ENCODE assay signal across 8 cellular contexts in the genomic region with DNA sequence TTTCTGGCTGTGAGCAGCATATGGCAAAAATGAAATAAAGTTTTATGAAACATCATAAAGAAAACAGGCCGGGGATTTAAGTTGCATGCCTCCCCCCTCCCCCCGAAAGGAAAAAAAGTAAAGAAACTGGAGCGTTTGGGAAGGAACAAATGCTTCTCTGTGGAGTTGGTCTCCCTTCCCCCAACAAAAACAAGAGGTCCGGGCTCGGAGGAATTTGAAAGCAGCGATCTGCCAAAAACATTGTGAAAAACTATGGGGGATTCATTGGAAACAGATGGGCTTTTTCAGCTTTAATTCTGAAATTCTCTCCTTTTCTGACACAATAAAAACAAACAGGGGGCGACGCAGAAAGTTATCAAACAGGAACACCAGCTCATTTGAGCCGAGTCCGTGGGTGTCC. TPM values are rescaled to one million over a fixed set of nuclear protein-coding genes. Genes with fewer than 3 reads are reported as not detected.
DNase-seq lines count a peak whose midpoint lies in the region; ATAC-seq, FAIRE-seq and TF ChIP-seq lines count a peak whose summit lies in the region.

No MANE protein-coding gene starts in this region.

- H4K91ac ChIP-seq in H1 (replicated peaks; ENCODE audit: insufficient read length, low read length), result no peak overlapping the region

- H3K27me3 ChIP-seq in KMS-11 (ENCODE audit: insufficient read depth, low read depth) (peaks cover 4% of the 10 kb centered on the region; the same call in 1 of the 2 replicates), H1 (replicated peaks in 1 of 4; ENCODE audit: control insufficient read depth in 3 of 4, extremely low read depth in 1 of 4, insufficient read depth in 3 of 4, low read length in 3 of 4) (peaks cover 0 to 8% (median 7%) of the 10 kb centered on the region in 4 experiments; a peak in 5 of 7 replicates)

- H4K8ac ChIP-seq in H1 (ENCODE audit: extremely low read depth, insufficient read depth, low read length), result no peak overlapping the region

- H4K5ac ChIP-seq in H1 (ENCODE audit: insufficient read length, low read depth, low read length), result peak overlapping the region; percentile 19

- H3K14ac ChIP-seq in H1 (ENCODE audit: insufficient read length), result no peak overlapping the region

- H2BK120ac ChIP-seq in H1 (replicated peaks; ENCODE audit: low read depth, low read length), result no peak overlapping the region

- ATAC-seq in A549 (no peak), naive B cell (ENCODE audit: low read depth in 2 of 2) (no peak), GM21528 (IDR thresholded peaks at IDR 0.05; ENCODE audit: low FRiP score, unreplicated experiment) (no peak), HG02642 (IDR thresholded peaks at IDR 0.05; ENCODE audit: poor library complexity, unreplicated experiment) (no peak)

- H3K79me1 ChIP-seq in H1 (ENCODE audit: low read depth, low read length), result peaks cover 16% of the 10 kb centered on the region

- H3K9ac ChIP-seq in KMS-11 (no peak overlapping the region), H1 (replicated peaks in 1 of 4; ENCODE audit: extremely low read depth in 1 of 4, low read depth in 3 of 4, low read length in 3 of 4) (peak overlapping the region in 3 of 4 experiments; percentile 49 to 78 (median 72); a peak in 5 of 7 replicates)

- H3K4me3 ChIP-seq in A549, result peak overlapping the region; percentile 54
- H3K4me3 ChIP-seq in KMS-11 (IDR thresholded peaks at IDR 0.05; ENCODE audit: insufficient read depth, low read depth, low read length), result no peak overlapping the region
- peak overlapping the region; percentile 66 to 94 (median 88) for H3K4me3 ChIP-seq in H1 (ENCODE audit: extremely low read depth in 1 of 4, insufficient read depth in 2 of 4, low read depth in 3 of 4, low read length in 4 of 4)

- H3K9me3 ChIP-seq in A549 (no peaks in the 10 kb centered on the region), H1 (ENCODE audit: insufficient read depth in 2 of 2, low read depth in 1 of 2, low read length in 1 of 2) (no peaks in the 10 kb centered on the region)

- peak overlapping the region; percentile 78; the same call in 1 of the 2 replicates for H2BK5ac ChIP-seq in H1 (ENCODE audit: low read depth, low read length)

- no peak for TF ChIP-seq POLR2A in A549 (IDR thresholded peaks at IDR 0.05; ENCODE audit: low read length)
- no peak for TF ChIP-seq POLR2A in H1 (IDR thresholded peaks at IDR 0.05; ENCODE audit: control extremely low read depth in 1 of 2, low read depth in 2 of 2, low read length in 2 of 2)

- H3K27me3 Mint-ChIP-seq in naive B cell, result peaks cover 39 to 72% (median 58%) of the 10 kb centered on the region in 3 donors

- H3K79me2 ChIP-seq in KMS-11 (ENCODE audit: insufficient read depth, low read depth) (no peaks in the 10 kb centered on the region), H1 (ENCODE audit: control insufficient read depth in 1 of 2, insufficient read depth in 2 of 2, low read length in 2 of 2) (peaks cover 16 to 71% of the 10 kb centered on the region in 2 experiments)

- H3K4me1 ChIP-seq in A549 (peaks cover 10% of the 10 kb centered on the region), KMS-11 (ENCODE audit: low read depth, poor library complexity, severe bottlenecking) (no peaks in the 10 kb centered on the region), H1 (replicated peaks in 1 of 4; ENCODE audit: control insufficient read depth in 3 of 4, insufficient read depth in 4 of 4, low read length in 3 of 4) (peaks cover 10 to 40% (median 26%) of the 10 kb centered on the region in 4 experiments)

- no peak for TF ChIP-seq RAD21 in A549 (conservative IDR thresholded peaks at IDR 0.05 in 1 of 2, IDR thresholded peaks at IDR 0.05 in 1 of 2)
- TF ChIP-seq RAD21 in H1 (IDR thresholded peaks at IDR 0.05 in 1 of 2, conservative IDR thresholded peaks at IDR 0.05 in 1 of 2; ENCODE audit: low read depth in 2 of 2, low read length in 2 of 2), result no peak

- H3K23me2 ChIP-seq in H1 (ENCODE audit: low read depth, low read length), result peaks cover 9% of the 10 kb centered on the region; the same call in 1 of the 2 replicates

- H3K9me3 Mint-ChIP-seq in naive B cell, result peaks cover 0 to 2% (median 0%) of the 10 kb centered on the region in 7 donors

- H3K4ac ChIP-seq in H1 (replicated peaks; ENCODE audit: insufficient read length, low read depth, low read length), result no peak overlapping the region

- H2BK12ac ChIP-seq in H1 (ENCODE audit: low read depth, low read length), result 0 out of 2 replicates have a peak overlapping the region, but pooled peaks have one; percentile 50

- TF ChIP-seq CTCF in A549 (IDR thresholded peaks at IDR 0.05) (no peak), KMS-11 (conservative IDR thresholded peaks at IDR 0.05; ENCODE audit: low read depth, low read length) (no peak), H1 (IDR thresholded peaks at IDR 0.05; ENCODE audit: control extremely low read depth in 1 of 3, insufficient read depth in 1 of 3, low read depth in 1 of 3, low read length in 3 of 3) (no peak)

- peak overlapping the region; percentile 98; the same call in 1 of the 2 replicates for H3K18ac ChIP-seq in H1 (ENCODE audit: extremely low read depth, low read length)

- no peak overlapping the region for H2BK15ac ChIP-seq in H1 (ENCODE audit: low read length)

- no peak overlapping the region for H2AFZ ChIP-seq in KMS-11 (ENCODE audit: low read depth)
- H2AFZ ChIP-seq in H1 (ENCODE audit: low read length), result no peak overlapping the region

- H2AK5ac ChIP-seq in H1 (ENCODE audit: low read depth, low read length), result no peak overlapping the region

- no peak for DNase-seq in A549 (ENCODE audit: low read depth in 1 of 2, low spot score in 1 of 2)
- DNase-seq in H1 (ENCODE audit: low read depth in 1 of 2, low spot score in 2 of 2), result no peak
- no peak for DNase-seq in naive B cell
- no peak for DNase-seq in RKO (ENCODE audit: low spot score)
- DNase-seq in C1 segment of cervical spinal cord (lab: John Stamatoyannopoulos, UW), result no peak

- CTCF ChIA-PET in A549 (lab: Yijun Ruan, JAX), result interaction anchor here (1.3 to 2.7 kb wide), 2 partner anchors 16 to 37 kb away, joined by 3 to 14 read pairs; no protein-coding TSS in a partner anchor
- CTCF ChIA-PET in H1 (lab: Charles Lee; ENCODE audit: partially characterized antibody), result interaction anchor here (1.1 to 7.4 kb wide), 10 partner anchors 14 to 1048 kb away, joined by 3 to 56 read pairs (median 4); partner anchors contain the start of gene RGMA

- no peak overlapping the region for H2BK20ac ChIP-seq in H1 (ENCODE audit: low read length)

- no peaks in the 10 kb centered on the region for H3K36me3 ChIP-seq in KMS-11 (ENCODE audit: insufficient read depth)
- H3K36me3 ChIP-seq in H1 (ENCODE audit: control insufficient read depth in 2 of 4, insufficient read depth in 4 of 4, low read length in 3 of 4), result peaks cover 0 to 22% (median 0%) of the 10 kb centered on the region in 4 experiments; a peak in 2 of 8 replicates

- H3K27ac Mint-ChIP-seq in naive B cell, result no peak overlapping the region

- POLR2A ChIA-PET in A549 (lab: Yijun Ruan, JAX) (no interaction called here), H1 (lab: Charles Lee; ENCODE audit: partially characterized antibody) (interaction anchor here (0.8 to 7.8 kb wide), 9 partner anchors 10 to 405 kb away, joined by 3 to 62 read pairs (median 3); no protein-coding TSS in a partner anchor)

- peak overlapping the region; percentile 100 for H3K4me2 ChIP-seq in A549
- H3K4me2 ChIP-seq in KMS-11, result peak overlapping the region; percentile 39; the same call in 1 of the 2 replicates
- peak overlapping the region; percentile 78 to 79 for H3K4me2 ChIP-seq in H1 (ENCODE audit: insufficient read depth in 1 of 2, low read depth in 2 of 2, low read length in 2 of 2)

- no peak overlapping the region for H3K56ac ChIP-seq in H1 (replicated peaks; ENCODE audit: insufficient read length, low read depth, low read length)

- peaks cover 14 to 27% (median 16%) of the 10 kb centered on the region in 3 donors for H3K4me1 Mint-ChIP-seq in naive B cell

- H3K4me3 Mint-ChIP-seq in naive B cell, result peak overlapping the region in 6 of 8 donors; percentile 25 to 67 (median 44)

- peaks cover 0 to 7% of the 10 kb centered on the region in 2 donors for H3K36me3 Mint-ChIP-seq in naive B cell

- WGBS in A549 (ENCODE audit: missing lambda C conversion rate), result 3% methylated on average over 10 of the region's 10 CpGs
- 0% methylated on average over 10 of the region's 10 CpGs; no CpG with 5 or more reads in 1 of the 2 experiments for WGBS in H1 (ENCODE audit: extremely low coverage in 1 of 2, insufficient coverage in 1 of 2, insufficient read length in 1 of 2, insufficient replicate concordance in 2 of 2, low coverage in 1 of 2, low lambda C conversion rate in 2 of 2, missing lambda C conversion rate in 1 of 2), 2 experiments

- no peak overlapping the region for H3K23ac ChIP-seq in H1 (ENCODE audit: insufficient read length)

- H4K20me1 ChIP-seq in KMS-11 (ENCODE audit: insufficient read depth) (no peaks in the 10 kb centered on the region), H1 (replicated peaks in 1 of 2; ENCODE audit: control insufficient read depth in 1 of 2, insufficient read depth in 2 of 2, low read length in 2 of 2) (peaks cover 31 to 33% of the 10 kb centered on the region in 2 experiments)

- no peak for TF ChIP-seq EP300 in A549 (IDR thresholded peaks at IDR 0.05)
- TF ChIP-seq EP300 in H1 (IDR thresholded peaks at IDR 0.05; ENCODE audit: borderline replicate concordance in 1 of 2, low read depth in 2 of 2, low read length in 2 of 2), result no peak

- H3K27ac ChIP-seq in A549 (peak overlapping the region in 1 of 2 experiments; percentile 35; a peak in 1 of 6 replicates), KMS-11 (no peak overlapping the region), H1 (ENCODE audit: low read depth, low read length) (peak overlapping the region; percentile 74; the same call in 1 of the 2 replicates)

- no peak for FAIRE-seq in A549 (lab: Jason Lieb, UNC)
- no peak for FAIRE-seq in H1 (lab: Jason Lieb, UNC)

TF ChIP-seq in A549, 52 proteins besides CTCF, POLR2A, EP300 and RAD21 (continues in another document):
- TF ChIP-seq SMC3 (IDR thresholded peaks at IDR 0.05), result no peak

RNA-seq across cellular contexts. Expression of gene RGMA, which starts 17.0 kb away (rescaled TPM):
- polyA plus RNA-seq in A549 (2011; rRNA removed) (0.07 TPM in 1 of 2 replicates, not detected in the other), A549 (2017; fragmentation: RNase III; extraction: RNeasy Plus Mini Kit Qiagen cat#74134 plus additional on column Dnase treatment) (0.08 to 0.22 TPM (median 0.08 TPM) in 3 replicates), H1 (2011; rRNA removed) (19.9 and 49.3 TPM in 2 replicates), naive B cell (ENCODE audit: low read depth in 6 of 6) (not detected)
- 0.06 and 0.08 TPM in 2 replicates for polyA plus RNA-seq in A549 (2012; cell fraction: cytosol; rRNA removed)
- polyA plus RNA-seq in A549 (2012; cell fraction: nucleus; rRNA removed), result 0.14 and 0.20 TPM in 2 replicates
- polyA minus RNA-seq in A549 (2011; rRNA and poly(A)+ RNA removed), result not detected in 2 replicates
- total RNA-seq in H1 (2021; fragmentation: NEBNext Ultra II Directional; extraction: Animal tissue kit (Norgen Biotek cat#: 25700)), result 39.8 and 41.8 TPM in 2 replicates
- polyA plus RNA-seq in H1 (2011; cell fraction: cytosol; rRNA removed), result 22.2 TPM
- 36.3 TPM for polyA plus RNA-seq in H1 (2011; cell fraction: nucleus; rRNA removed)
- 29.1 to 45.4 TPM (median 42.0 TPM) in 4 replicates for polyA plus RNA-seq in H1 (2012, experiment 1 of 2)
- polyA plus RNA-seq in H1 (2012, experiment 2 of 2), result 30.6 TPM
- polyA plus RNA-seq in H1 (2013, experiment 1 of 2), result 21.1 TPM
- 23.0 TPM for polyA plus RNA-seq in H1 (2013, experiment 2 of 2)
- 10.0 and 13.8 TPM in 2 replicates for polyA minus RNA-seq in H1 (2011; rRNA and poly(A)+ RNA removed)
- polyA minus RNA-seq in H1 (2011; cell fraction: cytosol; rRNA and poly(A)+ RNA removed), result 25.5 TPM
- polyA minus RNA-seq in H1 (2011; cell fraction: nucleus; rRNA and poly(A)+ RNA removed), result 27.8 TPM

Comparison
In these comparisons a context has a peak if more than half of its experiments do, and no peak if none do; other contexts are left out.
1. H3K4me2 ChIP-seq: peak in every context shown above with its lines; median percentile 100 in A549; 78 in H1; 39 in KMS-11.
2. RNA of gene RGMA, which starts 17.0 kb away (polyA plus RNA-seq): 19.9 to 49.3 TPM in H1; 0.06 to 0.22 TPM in A549 and not detected in naive B cell; every median in the first group is over 10 times any median in the second.